ENCODE assay signal across 10 cellular contexts in the genomic region with DNA sequence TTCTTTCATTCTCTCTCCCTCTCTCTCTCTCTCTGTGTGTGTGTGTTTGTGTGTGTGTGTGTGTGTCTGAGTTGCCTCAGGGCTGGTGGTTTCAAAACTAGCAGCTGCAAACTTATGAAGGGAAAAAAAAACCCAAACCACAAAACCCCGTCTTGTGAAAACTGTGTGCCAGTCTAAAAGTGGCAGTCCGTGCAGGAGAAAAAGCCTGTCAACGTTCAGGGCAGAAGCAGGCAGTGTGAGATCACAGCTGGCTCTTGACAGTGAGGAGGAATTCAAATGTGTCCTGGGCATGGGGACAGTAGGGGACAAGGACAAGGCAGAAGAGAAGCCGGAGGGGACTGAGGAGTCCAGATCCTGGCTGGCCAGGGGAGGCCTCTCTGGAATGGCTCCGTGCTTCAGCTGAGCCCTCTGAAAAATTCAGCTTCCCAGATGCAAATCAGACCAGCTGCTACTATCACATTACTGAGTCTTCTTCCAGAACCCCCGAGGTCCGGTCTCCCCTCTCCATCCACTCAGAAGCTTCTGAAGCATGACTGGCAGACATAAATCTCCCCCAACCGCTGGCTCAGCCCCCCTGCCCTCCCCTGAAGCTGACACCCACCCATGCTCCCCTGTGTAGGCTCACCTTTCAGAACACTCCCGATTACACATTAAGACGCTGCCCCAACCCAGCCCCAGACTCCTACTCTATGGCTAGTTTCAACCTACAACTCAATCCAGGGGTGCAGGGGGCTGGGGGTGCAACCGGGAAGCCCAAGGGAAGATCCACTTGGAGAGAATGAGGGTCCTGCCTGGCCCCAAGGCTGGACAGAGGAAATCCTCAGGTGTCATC. TPM values are rescaled to one million over a fixed set of nuclear protein-coding genes. Genes with fewer than 3 reads are reported as not detected.
DNase-seq lines count a peak whose midpoint lies in the region; ATAC-seq and TF ChIP-seq lines count a peak whose summit lies in the region.
"Had no signal": no experiment of that assay in that cellular context is flagged by ENCODE, and none has a peak within 500 bp of the region (broad histone marks: within the 10 kb centered on the region; RNA-seq: fewer than 3 reads in every experiment).

No MANE protein-coding gene starts in this region.

- no peaks in the 10 kb centered on the region for H3K36me3 ChIP-seq in adrenal gland (replicated peaks in 1 of 2)

- no peak overlapping the region for H3K4me3 ChIP-seq in adrenal gland
- H3K4me3 ChIP-seq: psoas muscle had no signal

- no peaks in the 10 kb centered on the region for H3K27me3 ChIP-seq in adrenal gland

- DNase-seq in NOMO-1 treated with DMSO at 0.1 percent for 48 hours (lab: John Stamatoyannopoulos, UW; ENCODE audit: unreplicated experiment), result peak; percentile 86
- DNase-seq in adrenal gland, result peak in 2 of 7 donors; percentile 18 to 30
- DNase-seq in naive B cell, result peak; percentile 86
- DNase-seq in hepatic stellate cell (ENCODE audit: low spot score), result no peak
- no peak for DNase-seq in NCI-H1092 (lab: John Stamatoyannopoulos, UW)
- DNase-seq in RKO (ENCODE audit: low spot score), result no peak
- DNase-seq: psoas muscle had no signal

- ATAC-seq in GM18508 (IDR thresholded peaks at IDR 0.05; ENCODE audit: insufficient read depth, unreplicated experiment) (peak; percentile 39), HG02678 (IDR thresholded peaks at IDR 0.05; ENCODE audit: unreplicated experiment) (peak; percentile 59), naive B cell (ENCODE audit: low read depth in 2 of 2) (peak; percentile 68 to 70)

- WGBS in adrenal gland, 4 donors, result 47 to 60% (median 51%) methylated on average over 10 to 11 of the region's 11 CpGs

- peaks cover 13 to 14% of the 10 kb centered on the region in 2 donors for H3K36me3 Mint-ChIP-seq in naive B cell

- peak overlapping the region; percentile 80 to 93 (median 88) for H3K4me3 Mint-ChIP-seq in naive B cell

- H3K9me3 Mint-ChIP-seq in naive B cell, result peaks cover 0 to 4% (median 0%) of the 10 kb centered on the region in 7 donors

- intact Hi-C loops in adrenal gland (cut with DNase I), result no loop called here

- peak overlapping the region in 3 of 5 donors; percentile 17 to 84 (median 47) for H3K27ac ChIP-seq in adrenal gland
- H3K27ac ChIP-seq: psoas muscle, VCaP had no signal

- H3K9me3 ChIP-seq in adrenal gland (replicated peaks in 1 of 3), result no peaks in the 10 kb centered on the region
- H3K9me3 ChIP-seq: psoas muscle had no signal

- no peaks in the 10 kb centered on the region for H3K27me3 Mint-ChIP-seq in naive B cell

- no peak for TF ChIP-seq CTCF in adrenal gland (IDR thresholded peaks at IDR 0.05)

- TF ChIP-seq POLR2A in adrenal gland (IDR thresholded peaks at IDR 0.05), result no peak

- peaks cover 88 to 99% (median 97%) of the 10 kb centered on the region in 3 donors for H3K4me1 Mint-ChIP-seq in naive B cell

- H3K27ac Mint-ChIP-seq in naive B cell, result peak overlapping the region; percentile 90 to 99 (median 97)

- peaks cover 0 to 32% of the 10 kb centered on the region in 2 donors for H3K4me1 ChIP-seq in adrenal gland (replicated peaks in 1 of 2)

RNA-seq across cellular contexts. Expression of a gene that starts 32.0 kb away (rescaled TPM):
- total RNA-seq in adrenal gland, result 10 to 100 TPM in 5 of 8 donors, 1 to 10 TPM in 3; 2.4 to 21.3 (median 16.9) TPM
- polyA plus RNA-seq in adrenal gland (1 to 10 TPM; 5.2 to 9.7 (median 5.8) TPM), naive B cell (ENCODE audit: low read depth in 6 of 6) (100 to 1,000 TPM in 2 of 6 donors, 10 to 100 TPM in 4; 65.3 to 109 (median 88.3) TPM)

Comparison
In these comparisons a context has a peak if more than half of its experiments do, and no peak if none do; other contexts are left out.
1. DNase-seq: peak in NOMO-1 treated with DMSO at 0.1 percent for 48 hours (single experiment) and naive B cell (single experiment); none in hepatic stellate cell (single experiment), NCI-H1092 (single experiment) and RKO (single experiment).
2. RNA of a gene that starts 32.0 kb away (polyA plus RNA-seq): 65.3 to 109 TPM in naive B cell; 5.2 to 9.7 TPM in adrenal gland; every median in the first group is over 4 times any median in the second.
3. Peak in every context shown above with its lines, with median percentiles within 50 percentile points of each other: ATAC-seq.